8 cellular contexts compared by ENCODE assay signal in the genomic region with DNA sequence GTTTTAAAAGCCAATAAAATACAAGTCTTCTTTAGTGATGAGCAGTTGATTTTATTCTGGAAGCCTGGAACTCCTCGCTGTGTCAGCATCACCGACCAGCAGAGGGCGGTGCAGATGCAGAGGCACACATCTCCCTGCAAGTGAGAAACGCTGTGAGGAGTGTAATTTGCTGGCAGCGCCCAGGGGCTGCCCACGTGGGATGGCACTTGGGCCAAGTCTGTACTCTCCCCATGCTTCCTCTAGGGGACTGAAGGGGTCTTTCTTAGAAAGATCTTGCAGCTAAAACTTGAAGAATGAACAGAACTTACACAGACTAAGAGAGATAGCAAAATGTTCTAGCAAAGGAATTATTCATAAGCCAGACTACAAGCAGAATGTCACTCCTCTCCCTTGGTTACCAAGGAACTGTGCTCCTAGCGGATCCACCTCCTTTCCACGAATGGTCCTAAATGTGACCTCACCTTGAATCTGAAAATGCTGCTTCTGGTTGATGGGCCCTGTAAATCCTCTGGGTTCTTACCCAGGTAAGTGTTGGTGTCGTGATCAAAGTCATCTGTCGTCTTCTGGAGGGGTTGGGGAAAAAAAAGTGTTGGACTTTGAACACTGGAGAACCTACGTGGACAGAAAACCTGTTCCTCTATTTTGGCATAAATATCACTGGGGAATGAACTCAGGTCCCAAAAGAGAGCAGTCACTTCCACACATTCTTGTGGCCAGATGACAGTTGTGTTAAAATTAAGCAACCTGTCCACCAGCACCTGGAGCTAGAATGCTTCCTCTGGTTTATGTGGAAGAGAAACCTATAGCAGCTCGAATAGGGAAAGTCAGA. TPM values are rescaled to one million over a fixed set of nuclear protein-coding genes. Genes with fewer than 3 reads are reported as not detected.
DNase-seq lines count a peak whose midpoint lies in the region; ATAC-seq and TF ChIP-seq lines count a peak whose summit lies in the region.

No MANE protein-coding gene starts in this region.

- H3K27ac ChIP-seq in 22Rv1 (0 out of 2 replicates have a peak overlapping the region, but pooled peaks have one; percentile 1), body of pancreas (no peak overlapping the region)

- H3K4me3 ChIP-seq in body of pancreas = no peak overlapping the region

- DNase-seq in GM13977 (ENCODE audit: low spot score) = peak; percentile 59
- DNase-seq in NCI-H146 (lab: John Stamatoyannopoulos, UW) = peak; percentile 69
- peak; percentile 71 for DNase-seq in UCSD-AML1 (lab: John Stamatoyannopoulos, UW; ENCODE audit: unreplicated experiment)
- DNase-seq in body of pancreas = peak; percentile 86 to 93 (median 88)
- DNase-seq in iPS-NIHi7 (ENCODE audit: extremely low spot score) = peak; percentile 88
- DNase-seq in stimulated activated CD4-positive, alpha-beta T cell treated with anti-CD3 and anti-CD28 coated beads, Interleukin-12 subunit alpha, Interleukin-12 subunit beta, amount 100 ng/mL, for 48 hours (ENCODE audit: low read depth in 2 of 3, low spot score in 1 of 3) = peak; percentile 61 to 74 (median 69)

- TF ChIP-seq CTCF in 22Rv1 (IDR thresholded peaks at IDR 0.05) (peak; percentile 97), GM13977 (IDR thresholded peaks at IDR 0.05; ENCODE audit: extremely low read depth, insufficient read depth, missing control alignments) (peak; percentile 96), body of pancreas (IDR thresholded peaks at IDR 0.05) (peak; percentile 85 to 95 (median 92))

- in situ Hi-C loops in GM13977 (cut with MboI; ENCODE audit: low pct_unique_long_range_greater_than_20kb, low sequenced_read_pairs, unreplicated experiment) = loop anchor here (25.0 kb wide), 1 partner anchor 483 kb away; the partner anchor contains the start of gene FAM111A

- no peaks in the 10 kb centered on the region for H3K27me3 ChIP-seq in body of pancreas

- H3K36me3 ChIP-seq in body of pancreas (replicated peaks in 1 of 2; ENCODE audit: insufficient read depth in 1 of 2, low read depth in 2 of 2) = no peaks in the 10 kb centered on the region

- peak; percentile 78 for ATAC-seq in HG02870 (IDR thresholded peaks at IDR 0.05; ENCODE audit: unreplicated experiment)
- peak; percentile 98 for ATAC-seq in body of pancreas

- peaks cover 20% of the 10 kb centered on the region for H3K4me1 ChIP-seq in body of pancreas

- no peaks in the 10 kb centered on the region for H3K9me3 ChIP-seq in body of pancreas

- TF ChIP-seq POLR2A in body of pancreas (IDR thresholded peaks at IDR 0.05) = no peak

- intact Hi-C loops in body of pancreas (cut with DNase I) = no loop called here

- WGBS in body of pancreas, 2 donors = 13 to 14% methylated on average over 9 to 12 of the region's 12 CpGs

RNA-seq across cellular contexts. Expression of gene CNTF, which starts 31.8 kb away (rescaled TPM):
- 1 to 10 TPM in 1 of 2 donors, under 1 TPM in 1; 0.66 to 1.3 TPM for total RNA-seq in body of pancreas
